8 cellular contexts compared by ENCODE assay signal in the genomic region with DNA sequence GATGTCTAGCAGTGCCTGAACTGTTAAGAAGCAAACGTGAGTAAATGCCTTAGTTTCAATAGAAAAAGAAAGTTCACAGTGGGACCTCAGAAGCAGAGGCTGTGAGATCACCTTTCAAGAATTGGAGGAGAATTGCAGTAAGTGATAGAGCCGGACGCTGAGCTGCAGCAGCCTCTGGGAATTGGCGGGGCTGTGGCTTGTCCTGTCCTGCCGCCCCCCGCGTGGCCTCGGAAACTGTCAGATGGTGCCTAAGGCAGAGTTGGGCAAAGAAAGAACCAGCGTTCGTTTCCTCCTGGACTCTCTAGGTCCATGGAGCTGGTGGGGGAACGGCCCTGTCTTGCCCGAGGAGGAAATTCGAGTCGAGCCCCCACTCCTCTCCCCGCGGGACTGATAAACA. TPM values are rescaled to one million over a fixed set of nuclear protein-coding genes. Genes with fewer than 3 reads are reported as not detected.
DNase-seq lines count a peak whose midpoint lies in the region; TF ChIP-seq lines count a peak whose summit lies in the region.

No MANE protein-coding gene starts in this region.

- H3K27me3 ChIP-seq in testis = no peaks in the 10 kb centered on the region

- no peak for DNase-seq in AG09309 (ENCODE audit: low read depth)
- no peak for DNase-seq in HFF-Myc (ENCODE audit: extremely low read depth, low read depth)
- peak; percentile 40 for DNase-seq in amniotic epithelial cell (ENCODE audit: low read depth)
- peak; percentile 87 for DNase-seq in islet precursor cell
- DNase-seq in testis = no peak
- no peak for DNase-seq in NCI-H748 (lab: John Stamatoyannopoulos, UW; ENCODE audit: unreplicated experiment)
- DNase-seq in GM19240 (ENCODE audit: insufficient read length, low spot score) = no peak
- no peak for DNase-seq in kidney glomerular epithelial cell (lab: John Stamatoyannopoulos, UW)

- TF ChIP-seq POLR2A in testis (IDR thresholded peaks at IDR 0.05) = no peak

- H3K9me3 ChIP-seq in testis = no peaks in the 10 kb centered on the region

- peak overlapping the region; percentile 25 to 75 for H3K27ac ChIP-seq in testis

- H3K36me3 ChIP-seq in testis (ENCODE audit: low read depth, missing control alignments) = no peaks in the 10 kb centered on the region

- TF ChIP-seq CTCF in AG09309 (IDR thresholded peaks at IDR 0.05; ENCODE audit: control insufficient read depth, insufficient read depth, low read depth, low read length, missing control alignments) (no peak), HFF-Myc (IDR thresholded peaks at IDR 0.05; ENCODE audit: low read depth, low read length, missing control alignments) (no peak), testis (IDR thresholded peaks at IDR 0.05) (no peak)

- H3K4me3 ChIP-seq in AG09309 (ENCODE audit: control insufficient read depth, low read depth, low read length) (peak overlapping the region; percentile 66), HFF-Myc (replicated peaks; ENCODE audit: low read depth, low read length) (peak overlapping the region; percentile 53), testis (peak overlapping the region; percentile 46 to 60)

- 0 to 2% methylated on average over 10 to 13 of the region's 16 CpGs for WGBS in testis, 2 donors

- peaks cover 11% of the 10 kb centered on the region for H3K4me1 ChIP-seq in testis

- intact Hi-C loops in testis (cut with DNase I; ENCODE audit: low total_unique reads) = no loop called here

RNA-seq across cellular contexts. Expression of a gene that starts 0.6 kb away (rescaled TPM):
- 10 to 100 TPM; 26.4 to 34.1 TPM for total RNA-seq in testis
- 21.4 TPM for polyA plus RNA-seq in testis (ENCODE audit: insufficient read depth, low read depth, low replicate concordance)

Comparison
In these comparisons a context has a peak if more than half of its experiments do, and no peak if none do; other contexts are left out.
1. DNase-seq: peak in amniotic epithelial cell (single experiment) and islet precursor cell (single experiment); none in AG09309 (single experiment), HFF-Myc (single experiment), testis (single experiment), NCI-H748 (single experiment), GM19240 (single experiment) and kidney glomerular epithelial cell (single experiment).
2. Peak in every context shown above with its lines, with median percentiles within 50 percentile points of each other: H3K4me3 ChIP-seq.